ENCODE assay signal across 2 cellular contexts in the genomic region with DNA sequence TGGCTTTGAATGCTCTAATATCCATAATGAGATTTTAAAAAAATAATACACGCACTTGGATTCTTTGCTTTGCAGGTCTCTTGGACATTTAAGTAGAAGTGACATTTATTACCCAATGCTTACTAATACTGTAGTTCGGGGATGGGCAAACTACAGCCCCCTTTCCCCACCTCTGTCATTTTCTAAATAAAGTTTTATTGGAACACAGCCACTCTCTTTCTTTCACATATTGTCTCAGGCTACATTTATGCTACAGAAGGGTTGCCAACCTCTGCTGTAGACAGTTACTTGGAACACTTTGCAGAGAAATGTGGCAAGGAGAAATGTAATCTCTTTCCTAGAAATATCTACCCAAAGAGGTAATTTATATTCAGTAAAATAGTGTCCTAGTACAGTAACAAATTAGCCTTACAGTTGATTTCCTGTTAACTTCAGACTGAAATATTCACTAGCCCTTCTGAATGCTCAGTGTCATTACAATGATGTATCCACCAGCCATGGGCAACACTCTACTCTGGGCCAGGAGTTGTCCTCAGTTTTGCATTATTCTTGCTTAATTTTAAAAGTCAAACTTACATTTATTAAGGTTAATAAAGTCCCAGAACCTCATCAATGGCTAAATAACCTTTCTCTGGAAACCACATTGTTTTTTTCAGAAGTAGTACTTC.
TF ChIP-seq lines count a peak whose summit lies in the region.

No MANE protein-coding gene starts in this region.

TF ChIP-seq in H1, 55 proteins besides CTCF, POLR2A, EP300 and RAD21:
- TF ChIP-seq SIRT6 (IDR thresholded peaks at IDR 0.05; ENCODE audit: low read length): no peak
- no peak for TF ChIP-seq YY1 (IDR thresholded peaks at IDR 0.05; ENCODE audit: low read depth, low read length)
- TF ChIP-seq TCF12 (IDR thresholded peaks at IDR 0.05; ENCODE audit: low read depth, low read length): no peak
- TF ChIP-seq TBP (IDR thresholded peaks at IDR 0.05; ENCODE audit: low read depth, low read length): no peak
- TF ChIP-seq SAP30 (IDR thresholded peaks at IDR 0.05; ENCODE audit: insufficient read depth, insufficient replicate concordance, low read length): no peak
- no peak for TF ChIP-seq CTBP2 (IDR thresholded peaks at IDR 0.05; ENCODE audit: borderline replicate concordance, insufficient read depth, insufficient read length, low read length)
- TF ChIP-seq CBX8 (IDR thresholded peaks at IDR 0.05; ENCODE audit: borderline replicate concordance, low read depth, low read length): no peak
- TF ChIP-seq CEBPB (IDR thresholded peaks at IDR 0.05; ENCODE audit: low read depth, low read length): no peak
- no peak for TF ChIP-seq PHF8 (conservative IDR thresholded peaks at IDR 0.05; ENCODE audit: low read depth, low read length)
- TF ChIP-seq, protein P1, sequence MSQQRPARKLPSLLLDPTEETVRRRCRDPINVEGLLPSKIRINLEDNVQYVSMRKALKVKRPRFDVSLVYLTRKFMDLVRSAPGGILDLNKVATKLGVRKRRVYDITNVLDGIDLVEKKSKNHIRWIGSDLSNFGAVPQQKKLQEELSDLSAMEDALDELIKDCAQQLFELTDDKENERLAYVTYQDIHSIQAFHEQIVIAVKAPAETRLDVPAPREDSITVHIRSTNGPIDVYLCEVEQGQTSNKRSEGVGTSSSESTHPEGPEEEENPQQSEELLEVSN (IDR thresholded peaks at IDR 0.05): no peak
- no peak for TF ChIP-seq TAF1 (IDR thresholded peaks at IDR 0.05; ENCODE audit: low read depth, low read length)
- no peak for TF ChIP-seq RBBP5 (IDR thresholded peaks at IDR 0.05; ENCODE audit: borderline replicate concordance, low read depth, low read length)
- TF ChIP-seq HDAC6 (IDR thresholded peaks at IDR 0.05; ENCODE audit: low read depth, low read length): no peak
- no peak for TF ChIP-seq BRCA1 (IDR thresholded peaks at IDR 0.05; ENCODE audit: low read depth, low read length)
- no peak for TF ChIP-seq CBX5 (IDR thresholded peaks at IDR 0.05; ENCODE audit: low read depth, low read length)

TF ChIP-seq in SK-N-SH, 30 proteins besides CTCF, POLR2A, EP300 and RAD21:
- TF ChIP-seq ELF1 (IDR thresholded peaks at IDR 0.05): no peak
- no peak for TF ChIP-seq RCOR1 (IDR thresholded peaks at IDR 0.05; ENCODE audit: low read length)
- TF ChIP-seq EZH2phosphoT487 (IDR thresholded peaks at IDR 0.05; ENCODE audit: borderline replicate concordance, low read depth): no peak
- TF ChIP-seq, protein P2, sequence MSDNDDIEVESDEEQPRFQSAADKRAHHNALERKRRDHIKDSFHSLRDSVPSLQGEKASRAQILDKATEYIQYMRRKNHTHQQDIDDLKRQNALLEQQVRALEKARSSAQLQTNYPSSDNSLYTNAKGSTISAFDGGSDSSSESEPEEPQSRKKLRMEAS (IDR thresholded peaks at IDR 0.05; ENCODE audit: low read depth): no peak
- TF ChIP-seq, protein P3, sequence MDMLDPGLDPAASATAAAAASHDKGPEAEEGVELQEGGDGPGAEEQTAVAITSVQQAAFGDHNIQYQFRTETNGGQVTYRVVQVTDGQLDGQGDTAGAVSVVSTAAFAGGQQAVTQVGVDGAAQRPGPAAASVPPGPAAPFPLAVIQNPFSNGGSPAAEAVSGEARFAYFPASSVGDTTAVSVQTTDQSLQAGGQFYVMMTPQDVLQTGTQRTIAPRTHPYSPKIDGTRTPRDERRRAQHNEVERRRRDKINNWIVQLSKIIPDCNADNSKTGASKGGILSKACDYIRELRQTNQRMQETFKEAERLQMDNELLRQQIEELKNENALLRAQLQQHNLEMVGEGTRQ (IDR thresholded peaks at IDR 0.05; ENCODE audit: borderline replicate concordance, low read depth, low read length): no peak
- no peak for TF ChIP-seq SIN3A (IDR thresholded peaks at IDR 0.05; ENCODE audit: borderline replicate concordance, low read depth, low read length)
- TF ChIP-seq MEF2A (IDR thresholded peaks at IDR 0.05; ENCODE audit: borderline replicate concordance, low read depth): no peak
- TF ChIP-seq, protein P4, sequence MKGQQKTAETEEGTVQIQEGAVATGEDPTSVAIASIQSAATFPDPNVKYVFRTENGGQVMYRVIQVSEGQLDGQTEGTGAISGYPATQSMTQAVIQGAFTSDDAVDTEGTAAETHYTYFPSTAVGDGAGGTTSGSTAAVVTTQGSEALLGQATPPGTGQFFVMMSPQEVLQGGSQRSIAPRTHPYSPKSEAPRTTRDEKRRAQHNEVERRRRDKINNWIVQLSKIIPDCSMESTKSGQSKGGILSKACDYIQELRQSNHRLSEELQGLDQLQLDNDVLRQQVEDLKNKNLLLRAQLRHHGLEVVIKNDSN (IDR thresholded peaks at IDR 0.05; ENCODE audit: borderline replicate concordance, low read depth): no peak
- TF ChIP-seq TCF12 (IDR thresholded peaks at IDR 0.05): no peak
- TF ChIP-seq NFIC (IDR thresholded peaks at IDR 0.05; ENCODE audit: borderline replicate concordance): no peak
- TF ChIP-seq, protein P5, sequence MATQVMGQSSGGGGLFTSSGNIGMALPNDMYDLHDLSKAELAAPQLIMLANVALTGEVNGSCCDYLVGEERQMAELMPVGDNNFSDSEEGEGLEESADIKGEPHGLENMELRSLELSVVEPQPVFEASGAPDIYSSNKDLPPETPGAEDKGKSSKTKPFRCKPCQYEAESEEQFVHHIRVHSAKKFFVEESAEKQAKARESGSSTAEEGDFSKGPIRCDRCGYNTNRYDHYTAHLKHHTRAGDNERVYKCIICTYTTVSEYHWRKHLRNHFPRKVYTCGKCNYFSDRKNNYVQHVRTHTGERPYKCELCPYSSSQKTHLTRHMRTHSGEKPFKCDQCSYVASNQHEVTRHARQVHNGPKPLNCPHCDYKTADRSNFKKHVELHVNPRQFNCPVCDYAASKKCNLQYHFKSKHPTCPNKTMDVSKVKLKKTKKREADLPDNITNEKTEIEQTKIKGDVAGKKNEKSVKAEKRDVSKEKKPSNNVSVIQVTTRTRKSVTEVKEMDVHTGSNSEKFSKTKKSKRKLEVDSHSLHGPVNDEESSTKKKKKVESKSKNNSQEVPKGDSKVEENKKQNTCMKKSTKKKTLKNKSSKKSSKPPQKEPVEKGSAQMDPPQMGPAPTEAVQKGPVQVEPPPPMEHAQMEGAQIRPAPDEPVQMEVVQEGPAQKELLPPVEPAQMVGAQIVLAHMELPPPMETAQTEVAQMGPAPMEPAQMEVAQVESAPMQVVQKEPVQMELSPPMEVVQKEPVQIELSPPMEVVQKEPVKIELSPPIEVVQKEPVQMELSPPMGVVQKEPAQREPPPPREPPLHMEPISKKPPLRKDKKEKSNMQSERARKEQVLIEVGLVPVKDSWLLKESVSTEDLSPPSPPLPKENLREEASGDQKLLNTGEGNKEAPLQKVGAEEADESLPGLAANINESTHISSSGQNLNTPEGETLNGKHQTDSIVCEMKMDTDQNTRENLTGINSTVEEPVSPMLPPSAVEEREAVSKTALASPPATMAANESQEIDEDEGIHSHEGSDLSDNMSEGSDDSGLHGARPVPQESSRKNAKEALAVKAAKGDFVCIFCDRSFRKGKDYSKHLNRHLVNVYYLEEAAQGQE (IDR thresholded peaks at IDR 0.05; ENCODE audit: low read depth, low read length): no peak
- TF ChIP-seq FOXJ3 (CRISPR knock-in tag; IDR thresholded peaks at IDR 0.05): no peak
- TF ChIP-seq RFX5 (IDR thresholded peaks at IDR 0.05; ENCODE audit: low read length): no peak
- TF ChIP-seq YY1 (IDR thresholded peaks at IDR 0.05; ENCODE audit: low read depth): no peak
TF ChIP-seq in SK-N-SH: peak in this region for 0.
